6 cellular contexts compared by ENCODE assay signal in genomic region chr5:37902323-37902722, GRCh38.
"Had no signal": no experiment of that assay in that cellular context is flagged by ENCODE, and none has a peak within 500 bp of the region (broad histone marks: within the 10 kb centered on the region; RNA-seq: fewer than 3 reads in every experiment).

No MANE protein-coding gene starts in this region.

- H3K4me1 Mint-ChIP-seq: IgD-negative memory B cell had no signal

- DNase-seq: IMR-90, KBM-7 had no signal

- H3K4me3 ChIP-seq: K562 had no signal

- H3K27ac Mint-ChIP-seq: IgD-negative memory B cell had no signal

- H3K27ac ChIP-seq: HL-60 had no signal

- H3K4me3 Mint-ChIP-seq: IgD-negative memory B cell had no signal

- ATAC-seq: HepG2, K562 had no signal
